Comparison of ENCODE assay signal across 10 cellular contexts in genomic region chr7:149458235-149458634, GRCh38. TPM values are rescaled to one million over a fixed set of nuclear protein-coding genes. Genes with fewer than 3 reads are reported as not detected.
DNase-seq lines count a peak whose midpoint lies in the region; ATAC-seq lines count a peak whose summit lies in the region.
"Had no signal": no experiment of that assay in that cellular context is flagged by ENCODE, and none has a peak within 500 bp of the region (broad histone marks: within the 10 kb centered on the region; RNA-seq: fewer than 3 reads in every experiment).

No MANE protein-coding gene starts in this region.

- H3K9ac ChIP-seq in BLaER1: peak overlapping the region; percentile 85; the same call in 1 of the 2 replicates

- peaks cover 57% of the 10 kb centered on the region for H4K20me1 ChIP-seq in BLaER1

- H3K4me3 Mint-ChIP-seq in activated T-helper 17 cell treated with anti-CD3 and anti-CD28 coated beads, Interleukin-2, amount 50 U/mL, for 72 hours: peak overlapping the region; percentile 73
- H3K4me3 Mint-ChIP-seq in naive thymus-derived CD4-positive, alpha-beta T cell: peak overlapping the region; percentile 62 to 89 (median 80)

- POLR2A ChIA-PET in naive thymus-derived CD4-positive, alpha-beta T cell (lab: Charles Lee): interaction anchor here (1.2 to 1.8 kb wide), 3 partner anchors 35 to 166 kb away, joined by 3 to 6 read pairs (median 5); no protein-coding TSS in a partner anchor

- H3K4me3 ChIP-seq in BLaER1: no peak overlapping the region
- no peak overlapping the region for H3K4me3 ChIP-seq in naive thymus-derived CD4-positive, alpha-beta T cell (ENCODE audit: low read length)
- H3K4me3 ChIP-seq: SJCRH30 had no signal

- no peak for ATAC-seq in activated T-helper 17 cell treated with anti-CD3 and anti-CD28 coated beads, Interleukin-2, amount 50 U/mL, for 72 hours (replicated peaks)
- ATAC-seq in naive thymus-derived CD4-positive, alpha-beta T cell: no peak
- ATAC-seq in HG03469 (IDR thresholded peaks at IDR 0.05; ENCODE audit: unreplicated experiment): no peak

- H3K27me3 ChIP-seq in BLaER1: no peaks in the 10 kb centered on the region
- H3K27me3 ChIP-seq in naive thymus-derived CD4-positive, alpha-beta T cell (ENCODE audit: control insufficient read depth in 2 of 2, insufficient read depth in 2 of 2, low read length in 2 of 2): no peaks in the 10 kb centered on the region
- H3K27me3 ChIP-seq: ascending aorta, SJCRH30 had no signal

- peaks cover 12% of the 10 kb centered on the region for H3K4me1 Mint-ChIP-seq in activated T-helper 17 cell treated with anti-CD3 and anti-CD28 coated beads, Interleukin-2, amount 50 U/mL, for 72 hours
- H3K4me1 Mint-ChIP-seq in naive thymus-derived CD4-positive, alpha-beta T cell: peaks cover 15 to 47% (median 41%) of the 10 kb centered on the region in 7 donors

- no peaks in the 10 kb centered on the region for H3K9me3 Mint-ChIP-seq in activated T-helper 17 cell treated with anti-CD3 and anti-CD28 coated beads, Interleukin-2, amount 50 U/mL, for 72 hours
- no peaks in the 10 kb centered on the region for H3K9me3 Mint-ChIP-seq in naive thymus-derived CD4-positive, alpha-beta T cell

- H3K36me3 Mint-ChIP-seq in activated T-helper 17 cell treated with anti-CD3 and anti-CD28 coated beads, Interleukin-2, amount 50 U/mL, for 72 hours (ENCODE audit: low read depth): peaks cover 36% of the 10 kb centered on the region
- H3K36me3 Mint-ChIP-seq in naive thymus-derived CD4-positive, alpha-beta T cell: peaks cover 0 to 19% (median 6%) of the 10 kb centered on the region in 5 donors

- CTCF ChIA-PET in naive thymus-derived CD4-positive, alpha-beta T cell (lab: Charles Lee): interaction anchor here (1.2 kb wide), 1 partner anchor 29 kb away, joined by 3 read pairs; no protein-coding TSS in a partner anchor

- H3K9me3 ChIP-seq in BLaER1: no peaks in the 10 kb centered on the region
- no peaks in the 10 kb centered on the region for H3K9me3 ChIP-seq in naive thymus-derived CD4-positive, alpha-beta T cell (ENCODE audit: control insufficient read depth in 2 of 3, low read length in 3 of 3)
- H3K9me3 ChIP-seq: ascending aorta, SJCRH30 had no signal

- peaks cover 28% of the 10 kb centered on the region for H3K4me1 ChIP-seq in BLaER1
- H3K4me1 ChIP-seq in naive thymus-derived CD4-positive, alpha-beta T cell (ENCODE audit: control insufficient read depth in 2 of 2, insufficient read depth in 2 of 2, low read length in 2 of 2): peaks cover 4 to 16% of the 10 kb centered on the region in 2 donors
- H3K4me1 ChIP-seq: SJCRH30 had no signal

- H3K27ac ChIP-seq in BLaER1: no peak overlapping the region
- H3K27ac ChIP-seq in naive thymus-derived CD4-positive, alpha-beta T cell (ENCODE audit: low read depth, low read length): no peak overlapping the region
- H3K27ac ChIP-seq: ascending aorta, SJCRH30 had no signal

- no peaks in the 10 kb centered on the region for H3K27me3 Mint-ChIP-seq in activated T-helper 17 cell treated with anti-CD3 and anti-CD28 coated beads, Interleukin-2, amount 50 U/mL, for 72 hours
- peaks cover 0 to 12% (median 0%) of the 10 kb centered on the region in 5 donors for H3K27me3 Mint-ChIP-seq in naive thymus-derived CD4-positive, alpha-beta T cell

- H3K4me2 ChIP-seq in BLaER1: peak overlapping the region; percentile 95

- intact Hi-C loops in naive thymus-derived CD4-positive, alpha-beta T cell (cut with micrococcal nuclease): no loop called here

- peak; percentile 45 for DNase-seq in ELF-1 (ENCODE audit: low read depth, low spot score)
- no peak for DNase-seq in naive thymus-derived CD4-positive, alpha-beta T cell
- DNase-seq in OCI-M1 (lab: John Stamatoyannopoulos, UW): no peak
- DNase-seq in OCI-M2 (lab: John Stamatoyannopoulos, UW; ENCODE audit: unreplicated experiment): no peak
- DNase-seq: NCI-H510A treated with DMSO at 0.1 percent for 48 hours, SJCRH30 had no signal

- H3K36me3 ChIP-seq in BLaER1: peaks cover 43% of the 10 kb centered on the region
- H3K36me3 ChIP-seq in naive thymus-derived CD4-positive, alpha-beta T cell (ENCODE audit: control insufficient read depth in 2 of 3, insufficient read depth in 3 of 3, low read length in 3 of 3): peaks cover 0 to 39% (median 13%) of the 10 kb centered on the region in 3 experiments

- peak overlapping the region; percentile 61 for H3K27ac Mint-ChIP-seq in activated T-helper 17 cell treated with anti-CD3 and anti-CD28 coated beads, Interleukin-2, amount 50 U/mL, for 72 hours
- H3K27ac Mint-ChIP-seq in naive thymus-derived CD4-positive, alpha-beta T cell: peak overlapping the region in 5 of 9 donors; percentile 28 to 79 (median 60)

RNA-seq across cellular contexts. Expression of gene ZNF777, which starts 2.6 kb away (rescaled TPM):
- 1 to 10 TPM; 5.8 to 9.6 TPM for total RNA-seq in activated T-helper 17 cell treated with anti-CD3 and anti-CD28 coated beads, Interleukin-2, amount 50 U/mL, for 72 hours
- 10 to 100 TPM; 11.2 to 16.1 (median 14.3) TPM for total RNA-seq in naive thymus-derived CD4-positive, alpha-beta T cell
- polyA plus RNA-seq in naive thymus-derived CD4-positive, alpha-beta T cell: 1 to 10 TPM in 1 of 2 donors, under 1 TPM in 1; 0.76 to 3.8 TPM

RNA-seq across cellular contexts. Expression of gene ZNF746, which starts 39.4 kb away (rescaled TPM):
- total RNA-seq in activated T-helper 17 cell treated with anti-CD3 and anti-CD28 coated beads, Interleukin-2, amount 50 U/mL, for 72 hours: 10 to 100 TPM; 12.0 to 15.5 TPM
- total RNA-seq in naive thymus-derived CD4-positive, alpha-beta T cell: 10 to 100 TPM; 23.6 to 32.0 (median 24.4) TPM
- polyA plus RNA-seq in naive thymus-derived CD4-positive, alpha-beta T cell: 10 to 100 TPM in 1 of 2 donors, 1 to 10 TPM in 1; 7.6 to 14.9 TPM
